ENCODE assay signal across 12 cellular contexts in genomic region chr3:63908081-63908736, GRCh38. TPM values are rescaled to one million over a fixed set of nuclear protein-coding genes. Genes with fewer than 3 reads are reported as not detected.
A peak's percentile ranks its signal among the peaks of the same experiment; 100 is the strongest.
DNase-seq lines count a peak whose midpoint lies in the region; ATAC-seq and TF ChIP-seq lines count a peak whose summit lies in the region.
"Had no signal": no experiment of that assay in that cellular context is flagged by ENCODE, and none has a peak within 500 bp of the region (broad histone marks: within the 10 kb centered on the region; RNA-seq: fewer than 3 reads in every experiment).

No MANE protein-coding gene starts in this region.

- ATAC-seq in heart left ventricle (no peak), Right ventricle myocardium superior (ENCODE audit: poor library complexity) (no peak), RWPE2 (ENCODE audit: low read depth) (no peak), left lobe of liver (no peak)

- H3K9me3 ChIP-seq in heart left ventricle (no peaks in the 10 kb centered on the region), RWPE2 (ENCODE audit: severe bottlenecking) (no peaks in the 10 kb centered on the region), testis (no peaks in the 10 kb centered on the region)
- H3K9me3 ChIP-seq: Caco-2, HAP-1, right atrium auricular region had no signal

- peaks cover 0 to 20% (median 0%) of the 10 kb centered on the region in 9 donors for H3K36me3 ChIP-seq in heart left ventricle
- peaks cover 8% of the 10 kb centered on the region for H3K36me3 ChIP-seq in RWPE2 (ENCODE audit: low read depth)
- H3K36me3 ChIP-seq in testis (ENCODE audit: low read depth, missing control alignments), result no peaks in the 10 kb centered on the region
- H3K36me3 ChIP-seq: HAP-1, right atrium auricular region had no signal

- peak in 7 of 12 donors; percentile 7 to 52 (median 29) for TF ChIP-seq CTCF in heart left ventricle (IDR thresholded peaks at IDR 0.05)
- peak; percentile 23 for TF ChIP-seq CTCF in RWPE2 (IDR thresholded peaks at IDR 0.05; ENCODE audit: poor library complexity, severe bottlenecking)
- TF ChIP-seq CTCF in fibroblast of the aortic adventitia (IDR thresholded peaks at IDR 0.05; ENCODE audit: insufficient read depth, low read length), result peak; percentile 58
- TF ChIP-seq CTCF in testis (IDR thresholded peaks at IDR 0.05), result peak in 2 of 3 experiments; percentile 2 to 18

- H3K4me1 ChIP-seq in heart left ventricle (peaks cover 0 to 36% (median 18%) of the 10 kb centered on the region in 12 donors), RWPE2 (ENCODE audit: insufficient read depth, poor library complexity, severe bottlenecking) (peaks cover 8% of the 10 kb centered on the region), testis (peaks cover 10% of the 10 kb centered on the region)

- TF ChIP-seq POLR2A in heart left ventricle (IDR thresholded peaks at IDR 0.05) (no peak), testis (IDR thresholded peaks at IDR 0.05) (no peak)

- peak overlapping the region in 3 of 12 donors; percentile 0 to 17 (median 8) for H3K27ac ChIP-seq in heart left ventricle
- no peak overlapping the region for H3K27ac ChIP-seq in RWPE2 (ENCODE audit: poor library complexity, severe bottlenecking)
- H3K27ac ChIP-seq in testis, result no peak overlapping the region
- H3K27ac ChIP-seq: right atrium auricular region had no signal

- intact Hi-C loops in heart left ventricle (cut with DNase I) (no loop called here), Right ventricle myocardium superior (cut with DNase I) (no loop called here), testis (cut with DNase I; ENCODE audit: low total_unique reads) (no loop called here)

- WGBS in heart left ventricle, 4 donors, result 44 to 59% (median 54%) methylated on average over 2 of the region's 2 CpGs
- WGBS in testis, 2 donors, result 32 to 50% methylated on average over 2 of the region's 2 CpGs

- H3K4me3 ChIP-seq in heart left ventricle, result no peak overlapping the region
- no peak overlapping the region for H3K4me3 ChIP-seq in RWPE2 (ENCODE audit: severe bottlenecking)
- no peak overlapping the region for H3K4me3 ChIP-seq in fibroblast of the aortic adventitia (ENCODE audit: low read depth, low read length)
- H3K4me3 ChIP-seq in testis, result no peak overlapping the region
- H3K4me3 ChIP-seq: HAP-1, right atrium auricular region had no signal

- no peaks in the 10 kb centered on the region for H3K27me3 ChIP-seq in heart left ventricle
- H3K27me3 ChIP-seq in RWPE2 (ENCODE audit: insufficient read depth, poor library complexity, severe bottlenecking), result no peaks in the 10 kb centered on the region
- H3K27me3 ChIP-seq in testis, result no peaks in the 10 kb centered on the region
- H3K27me3 ChIP-seq: right atrium auricular region had no signal

- DNase-seq in heart left ventricle, result no peak
- DNase-seq in Right ventricle myocardium superior, result no peak
- DNase-seq in RWPE2 (ENCODE audit: low spot score), result no peak
- DNase-seq in fibroblast of the aortic adventitia (ENCODE audit: low read depth), result peak; percentile 67
- DNase-seq in testis, result no peak
- DNase-seq in left lobe of liver (ENCODE audit: low spot score), result no peak
- no peak for DNase-seq in GDM1 (lab: John Stamatoyannopoulos, UW)
- no peak for DNase-seq in 8988T
- DNase-seq: Caco-2, NCI-H1417 treated with DMSO at 0.1 percent for 48 hours had no signal

RNA-seq across cellular contexts. Expression of gene SCAANT1, which starts 4.0 kb away (rescaled TPM):
- total RNA-seq in heart left ventricle (not detected), Right ventricle myocardium superior (not detected), fibroblast of the aortic adventitia (ENCODE audit: low replicate concordance) (not detected in 2 replicates), testis (not detected), left lobe of liver (not detected)
- polyA plus RNA-seq in heart left ventricle (not detected), testis (ENCODE audit: insufficient read depth, low read depth, low replicate concordance) (4.4 TPM)
- total RNA-seq: Caco-2, right atrium auricular region had no signal

RNA-seq across cellular contexts. Expression of gene ATXN7, which starts 44.5 kb away (rescaled TPM):
- total RNA-seq in heart left ventricle (10 to 100 TPM in 7 of 9 donors, 1 to 10 TPM in 2; 9.6 to 31.4 (median 21.2) TPM), Right ventricle myocardium superior (13.5 TPM), fibroblast of the aortic adventitia (ENCODE audit: low replicate concordance) (8.6 and 21.0 TPM in 2 replicates), testis (10 to 100 TPM; 46.0 to 47.6 TPM), left lobe of liver (12.7 TPM)
- polyA plus RNA-seq in heart left ventricle (1 to 10 TPM; 4.5 to 5.0 TPM), testis (ENCODE audit: insufficient read depth, low read depth, low replicate concordance) (30.9 TPM)

RNA-seq across cellular contexts. Expression of gene THOC7, which starts 44.6 kb away (rescaled TPM):
- total RNA-seq in heart left ventricle, result 10 to 100 TPM; 63.6 to 97.0 (median 77.4) TPM
- polyA plus RNA-seq in heart left ventricle, result 100 to 1,000 TPM in 1 of 2 donors, 10 to 100 TPM in 1; 76.4 to 171 TPM
- 84.9 TPM for total RNA-seq in Right ventricle myocardium superior
- 44.9 and 68.0 TPM in 2 replicates for total RNA-seq in fibroblast of the aortic adventitia (ENCODE audit: low replicate concordance)
- total RNA-seq in testis, result 10 to 100 TPM; 22.5 to 42.9 TPM
- polyA plus RNA-seq in testis (ENCODE audit: insufficient read depth, low read depth, low replicate concordance), result 85.5 TPM
- total RNA-seq in left lobe of liver, result 20.8 TPM
